In the genomic region with DNA sequence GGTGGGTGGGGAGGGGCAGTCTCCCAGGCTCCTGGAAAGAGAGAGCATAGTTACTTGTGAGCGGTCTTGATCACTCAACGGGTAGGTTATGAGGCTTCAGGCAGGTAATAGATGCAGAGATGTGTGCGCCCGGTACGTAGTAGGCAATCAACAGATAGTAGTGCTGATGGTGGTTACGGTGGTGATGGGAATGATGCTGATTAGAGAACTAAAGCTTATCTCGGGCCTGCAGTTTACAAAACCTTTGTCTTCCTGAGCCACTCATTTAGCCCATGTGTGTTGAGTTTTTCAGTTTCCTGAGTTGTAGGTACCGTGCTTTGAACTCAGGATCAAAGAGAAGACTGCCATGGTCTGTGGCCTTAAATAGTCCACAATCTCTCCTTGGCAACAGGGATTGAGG, we compare ENCODE assay signal across 20 cellular contexts.
"Had no signal": no experiment of that assay in that cellular context is flagged by ENCODE, and none has a peak within 500 bp of the region (broad histone marks: within the 10 kb centered on the region; RNA-seq: fewer than 3 reads in every experiment).

No MANE protein-coding gene starts in this region.

- H3K9me3 Mint-ChIP-seq: activated naive CD8-positive, alpha-beta T cell treated with anti-CD3 and anti-CD28 coated beads, Interleukin-2, amount 50 U/mL, for 24 hours; memory B cell; nephron progenitor cell; stimulated activated naive CD8-positive, alpha-beta T cell treated with anti-CD3 and anti-CD28 coated beads, Interleukin-15, Interleukin-2, amounts not matched to agents 100 ng/mL and 50 ng/mL, for 24 hours; T-helper 2 cell treated with Interferon-gamma antibody and Interleukin-4, amounts not matched to agents 5 μg/mL and 100 μg/mL, for 36 hours had no signal

- H3K9me3 ChIP-seq: heart right ventricle, pancreas, tibial nerve had no signal

- H3K36me3 ChIP-seq: cardiac muscle cell, heart right ventricle, pancreas, tibial nerve had no signal

- H3K27ac ChIP-seq: cardiac muscle cell, heart right ventricle, pancreas, tibial nerve had no signal

- H3K4me1 ChIP-seq: pancreas had no signal

- H3K27me3 Mint-ChIP-seq: activated naive CD8-positive, alpha-beta T cell treated with anti-CD3 and anti-CD28 coated beads, Interleukin-2, amount 50 U/mL, for 24 hours; memory B cell; stimulated activated naive CD8-positive, alpha-beta T cell treated with anti-CD3 and anti-CD28 coated beads, Interleukin-15, Interleukin-2, amounts not matched to agents 100 ng/mL and 50 ng/mL, for 24 hours had no signal

- H3K4me3 Mint-ChIP-seq: activated naive CD8-positive, alpha-beta T cell treated with anti-CD3 and anti-CD28 coated beads, Interleukin-2, amount 50 U/mL, for 24 hours; memory B cell; nephron progenitor cell; stimulated activated naive CD8-positive, alpha-beta T cell treated with anti-CD3 and anti-CD28 coated beads, Interleukin-15, Interleukin-2, amounts not matched to agents 100 ng/mL and 50 ng/mL, for 24 hours; T-helper 2 cell treated with Interferon-gamma antibody and Interleukin-4, amounts not matched to agents 5 μg/mL and 100 μg/mL, for 36 hours had no signal

- H3K27ac Mint-ChIP-seq: activated naive CD8-positive, alpha-beta T cell treated with anti-CD3 and anti-CD28 coated beads, Interleukin-2, amount 50 U/mL, for 24 hours; nephron progenitor cell; stimulated activated naive CD8-positive, alpha-beta T cell treated with anti-CD3 and anti-CD28 coated beads, Interleukin-15, Interleukin-2, amounts not matched to agents 100 ng/mL and 50 ng/mL, for 24 hours; T-helper 2 cell treated with Interferon-gamma antibody and Interleukin-4, amounts not matched to agents 5 μg/mL and 100 μg/mL, for 36 hours had no signal

- ATAC-seq: activated naive CD8-positive, alpha-beta T cell treated with anti-CD3 and anti-CD28 coated beads, Interleukin-2, amount 50 U/mL, for 24 hours; heart right ventricle; left colon; pancreas; right cardiac atrium had no signal

- DNase-seq: activated CD4-positive, alpha-beta T cell treated with anti-CD3 and anti-CD28 coated beads for 1 hour; activated CD4-positive, alpha-beta T cell treated with anti-CD3 and anti-CD28 coated beads, Interleukin-2, amount 50 U/mL, for 4 hours; activated gamma-delta T cell treated with Interleukin-2 at 50 U/mL for 16 hours; activated naive CD8-positive, alpha-beta T cell treated with anti-CD3 and anti-CD28 coated beads, Interleukin-2, amount 50 U/mL, for 24 hours; cortex of kidney; effector CD8-positive, alpha-beta T cell; erythroblast; foreskin fibroblast; heart right ventricle; left colon; nephron progenitor cell; pancreas; right cardiac atrium; stimulated activated CD4-positive, alpha-beta T cell treated with anti-CD3 and anti-CD28 coated beads, Interleukin-12 subunit alpha, Interleukin-12 subunit beta, amount 100 ng/mL, for 4 hours; stimulated activated CD4-positive, alpha-beta T cell treated with anti-CD3 and anti-CD28 coated beads, Interleukin-4, amount 100 ng/mL, for 4 hours had no signal

- H3K4me3 ChIP-seq: cardiac muscle cell, heart right ventricle, pancreas, tibial nerve had no signal

- H3K27me3 ChIP-seq: cardiac muscle cell, heart right ventricle, pancreas, tibial nerve had no signal
